In genomic region chr16:24723663-24724062, GRCh38 we compare ENCODE assay signal across 24 cellular contexts. TPM values are rescaled to one million over a fixed set of nuclear protein-coding genes. Genes with fewer than 3 reads are reported as not detected.
DNase-seq lines count a peak whose midpoint lies in the region; ATAC-seq, FAIRE-seq and TF ChIP-seq lines count a peak whose summit lies in the region.
"Had no signal": no experiment of that assay in that cellular context is flagged by ENCODE, and none has a peak within 500 bp of the region (broad histone marks: within the 10 kb centered on the region; RNA-seq: fewer than 3 reads in every experiment).

No MANE protein-coding gene starts in this region.

- H2AFZ ChIP-seq in GM23248 (no peak overlapping the region), keratinocyte (ENCODE audit: control insufficient read depth, low read length) (no peak overlapping the region)

- H3F3A ChIP-seq in GM23248 (ENCODE audit: insufficient read depth) = no peaks in the 10 kb centered on the region

- H3K27me3 ChIP-seq in GM23248 (replicated peaks; ENCODE audit: insufficient read depth) (no peaks in the 10 kb centered on the region), keratinocyte (ENCODE audit: control insufficient read depth, extremely low read depth, insufficient read depth, low read length) (no peaks in the 10 kb centered on the region)
- H3K27me3 ChIP-seq: adrenal gland, heart right ventricle, uterus had no signal

- H3K36me3 ChIP-seq in GM23248 (ENCODE audit: low read depth) (no peaks in the 10 kb centered on the region), keratinocyte (ENCODE audit: control insufficient read depth in 2 of 2, extremely low read depth in 1 of 2, insufficient read depth in 2 of 2, low read length in 2 of 2) (no peaks in the 10 kb centered on the region)
- H3K36me3 ChIP-seq: adrenal gland, heart right ventricle, uterus had no signal

- peak overlapping the region; percentile 16 for H3K4me2 ChIP-seq in GM23248 (ENCODE audit: unreplicated experiment)
- no peak overlapping the region for H3K4me2 ChIP-seq in keratinocyte (ENCODE audit: control insufficient read depth, extremely low read depth, insufficient read depth, low read depth, low read length)

- no peaks in the 10 kb centered on the region for H3K9me2 ChIP-seq in GM23248 (ENCODE audit: insufficient read depth)

- dilution Hi-C loops in keratinocyte (cut with MboI; ENCODE audit: extremely low pct_ligation_motif_present, low sequenced_read_pairs) = no loop called here

- H3K9me1 ChIP-seq in keratinocyte (ENCODE audit: control insufficient read depth, extremely low read depth, insufficient read depth, low read length) = no peaks in the 10 kb centered on the region

- peak; percentile 29 for DNase-seq in AG08396 (ENCODE audit: low spot score)
- DNase-seq in GM23248 = peak; percentile 56
- DNase-seq in RWPE1 (ENCODE audit: low spot score) = peak; percentile 71
- DNase-seq in keratinocyte (ENCODE audit: low read depth, low spot score) = no peak
- DNase-seq in mucosa of gallbladder (ENCODE audit: low spot score) = no peak
- no peak for DNase-seq in NCI-H69 (lab: John Stamatoyannopoulos, UW)
- DNase-seq: activated CD4-positive, alpha-beta T cell treated with anti-CD3 and anti-CD28 coated beads, Interleukin-2, amount 10 ng/mL, durations not matched to agents 7 days and 5 days; adrenal gland; CD4-positive, alpha-beta T cell; heart right ventricle; NCI-H1436 treated with DMSO at 0.1 percent for 48 hours; NCI-H526; nephron progenitor cell; posterior cingulate gyrus; SHP77; substantia nigra; T-cell; uterus had no signal

- no peak for ATAC-seq in HG02571 (IDR thresholded peaks at IDR 0.05; ENCODE audit: unreplicated experiment)
- ATAC-seq: heart right ventricle, sciatic nerve, T-cell had no signal

- H3K4me3 ChIP-seq in GM23248 (no peak overlapping the region), keratinocyte (ENCODE audit: control insufficient read depth in 2 of 3, extremely low read depth in 1 of 3, insufficient read depth in 2 of 3, low read depth in 1 of 3, low read length in 3 of 3) (no peak overlapping the region)
- H3K4me3 ChIP-seq: adrenal gland, heart right ventricle, uterus had no signal

- CTCF ChIA-PET in RWPE1 (lab: Yijun Ruan, JAX) = no interaction called here

- peak; percentile 62 for FAIRE-seq in keratinocyte (lab: Jason Lieb, UNC)
- FAIRE-seq: endothelial cell of umbilical vein, G401.6, H54, TTC549 had no signal

- no peaks in the 10 kb centered on the region for H3K9me3 ChIP-seq in GM23248 (ENCODE audit: low read depth)
- peaks cover 3% of the 10 kb centered on the region for H3K9me3 ChIP-seq in keratinocyte (ENCODE audit: control insufficient read depth, low read depth, low read length)
- H3K9me3 ChIP-seq: adrenal gland, heart right ventricle, uterus had no signal

- POLR2A ChIA-PET in RWPE1 (lab: Yijun Ruan, JAX; ENCODE audit: low non-redundant PET) = no interaction called here

- in situ Hi-C loops in GM23248 (cut with MboI) = no loop called here

- TF ChIP-seq CTCF in RWPE1 (conservative IDR thresholded peaks at IDR 0.05; ENCODE audit: low read depth) (no peak), keratinocyte (optimal IDR thresholded peaks at IDR 0.05 in 1 of 3, IDR thresholded peaks at IDR 0.05 in 1 of 3, conservative IDR thresholded peaks at IDR 0.05 in 1 of 3; ENCODE audit: extremely low read depth in 1 of 3, insufficient read depth in 2 of 3, low read length in 3 of 3) (no peak)

- H3K4me1 ChIP-seq in GM23248 (ENCODE audit: insufficient read depth) (peaks cover 14% of the 10 kb centered on the region), keratinocyte (ENCODE audit: control insufficient read depth, extremely low read depth, insufficient read depth, low read length) (peaks cover 12% of the 10 kb centered on the region)
- H3K4me1 ChIP-seq: uterus had no signal

- H3K9ac ChIP-seq in GM23248 (no peak overlapping the region), keratinocyte (ENCODE audit: control insufficient read depth, extremely low read depth, insufficient read depth, low read length) (no peak overlapping the region)

- H3K27ac ChIP-seq in GM23248 (no peak overlapping the region), RWPE1 (no peak overlapping the region), keratinocyte (ENCODE audit: control insufficient read depth, insufficient read depth, low read length) (no peak overlapping the region)
- H3K27ac ChIP-seq: adrenal gland, heart right ventricle, uterus had no signal

- H4K20me1 ChIP-seq in GM23248 (ENCODE audit: insufficient read depth) (no peaks in the 10 kb centered on the region), keratinocyte (ENCODE audit: control insufficient read depth, extremely low read depth, insufficient read depth, low read length) (no peaks in the 10 kb centered on the region)

- H3K79me2 ChIP-seq in GM23248 (ENCODE audit: insufficient read depth) (peaks cover 2% of the 10 kb centered on the region; the same call in 1 of the 2 replicates), keratinocyte (ENCODE audit: control insufficient read depth, insufficient read depth, low read length) (peaks cover under 1% of the 10 kb centered on the region)

RNA-seq across cellular contexts. Expression of gene TNRC6A, which starts 5.8 kb away (rescaled TPM):
- total RNA-seq in GM23248 (2014; rRNA removed; shearing (Covaris generic)) = 13.1 and 18.1 TPM in 2 replicates
- polyA plus RNA-seq in GM23248 (2016; fragmentation: Nextera tagmentation; extraction: Ambion mirVana) (12.5 and 14.2 TPM in 2 replicates), keratinocyte (17.7 to 30.8 TPM (median 23.3 TPM) in 3 replicates)
- 18.0 TPM for polyA plus RNA-seq in keratinocyte (2011; ENCODE audit: low read depth)
- polyA plus RNA-seq in keratinocyte (2011; cell fraction: cytosol; rRNA removed) = 9.5 and 13.9 TPM in 2 replicates
- polyA plus RNA-seq in keratinocyte (2011; cell fraction: nucleus; rRNA removed) = 71.5 and 74.5 TPM in 2 replicates
- 12.4 and 21.9 TPM in 2 replicates for polyA plus RNA-seq in keratinocyte (2012; ENCODE audit: low replicate concordance)
- polyA minus RNA-seq in keratinocyte = 48.6 to 90.9 TPM (median 50.8 TPM) in 3 replicates
- polyA minus RNA-seq in keratinocyte (2011; cell fraction: cytosol; rRNA and poly(A)+ RNA removed) = 20.0 TPM
- polyA minus RNA-seq in keratinocyte (2011; cell fraction: nucleus; rRNA and poly(A)+ RNA removed) = 52.5 and 84.1 TPM in 2 replicates
- 46.1 TPM for total RNA-seq in mucosa of gallbladder

Comparison
In these comparisons a context has a peak if more than half of its experiments do, and no peak if none do; other contexts are left out.
1. DNase-seq: peak in AG08396 (single experiment), GM23248 (single experiment) and RWPE1 (single experiment); none in keratinocyte (single experiment), mucosa of gallbladder (single experiment) and NCI-H69 (single experiment).